ENCODE assay signal across 1 cellular context in the genomic region with DNA sequence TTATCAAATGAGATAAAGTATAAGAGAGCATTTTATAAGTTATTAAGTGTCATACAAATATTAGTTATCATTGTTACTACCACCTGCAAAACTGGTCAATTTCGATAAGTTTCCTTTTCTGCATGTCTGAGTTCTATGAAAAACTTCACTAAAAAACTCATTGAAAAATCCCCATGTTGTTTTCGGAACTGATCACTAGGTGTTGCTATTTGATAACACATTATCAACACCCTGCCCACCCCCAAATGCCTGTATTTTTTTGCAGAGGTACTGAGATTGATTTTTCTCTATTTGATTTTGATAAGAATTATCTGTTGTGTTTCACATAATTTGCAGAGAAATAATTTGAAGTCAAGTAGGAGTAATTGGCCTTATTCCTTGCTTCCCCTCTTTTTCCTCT.
TF ChIP-seq lines count a peak whose summit lies in the region.

No MANE protein-coding gene starts in this region.

TF ChIP-seq in liver, 16 proteins besides CTCF, POLR2A, EP300 and RAD21 (continued from another document):
- TF ChIP-seq HNF4G (IDR thresholded peaks at IDR 0.05) (no peak), GABPA (IDR thresholded peaks at IDR 0.05 in 1 of 2, conservative IDR thresholded peaks at IDR 0.05 in 1 of 2) (no peak), RXRA (IDR thresholded peaks at IDR 0.05) (no peak), YY1 (IDR thresholded peaks at IDR 0.05) (no peak), NR2F2 (IDR thresholded peaks at IDR 0.05) (no peak), JUND (IDR thresholded peaks at IDR 0.05) (no peak)
- TF ChIP-seq, protein P1, sequence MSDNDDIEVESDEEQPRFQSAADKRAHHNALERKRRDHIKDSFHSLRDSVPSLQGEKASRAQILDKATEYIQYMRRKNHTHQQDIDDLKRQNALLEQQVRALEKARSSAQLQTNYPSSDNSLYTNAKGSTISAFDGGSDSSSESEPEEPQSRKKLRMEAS (IDR thresholded peaks at IDR 0.05): no peak
- TF ChIP-seq, protein P2, sequence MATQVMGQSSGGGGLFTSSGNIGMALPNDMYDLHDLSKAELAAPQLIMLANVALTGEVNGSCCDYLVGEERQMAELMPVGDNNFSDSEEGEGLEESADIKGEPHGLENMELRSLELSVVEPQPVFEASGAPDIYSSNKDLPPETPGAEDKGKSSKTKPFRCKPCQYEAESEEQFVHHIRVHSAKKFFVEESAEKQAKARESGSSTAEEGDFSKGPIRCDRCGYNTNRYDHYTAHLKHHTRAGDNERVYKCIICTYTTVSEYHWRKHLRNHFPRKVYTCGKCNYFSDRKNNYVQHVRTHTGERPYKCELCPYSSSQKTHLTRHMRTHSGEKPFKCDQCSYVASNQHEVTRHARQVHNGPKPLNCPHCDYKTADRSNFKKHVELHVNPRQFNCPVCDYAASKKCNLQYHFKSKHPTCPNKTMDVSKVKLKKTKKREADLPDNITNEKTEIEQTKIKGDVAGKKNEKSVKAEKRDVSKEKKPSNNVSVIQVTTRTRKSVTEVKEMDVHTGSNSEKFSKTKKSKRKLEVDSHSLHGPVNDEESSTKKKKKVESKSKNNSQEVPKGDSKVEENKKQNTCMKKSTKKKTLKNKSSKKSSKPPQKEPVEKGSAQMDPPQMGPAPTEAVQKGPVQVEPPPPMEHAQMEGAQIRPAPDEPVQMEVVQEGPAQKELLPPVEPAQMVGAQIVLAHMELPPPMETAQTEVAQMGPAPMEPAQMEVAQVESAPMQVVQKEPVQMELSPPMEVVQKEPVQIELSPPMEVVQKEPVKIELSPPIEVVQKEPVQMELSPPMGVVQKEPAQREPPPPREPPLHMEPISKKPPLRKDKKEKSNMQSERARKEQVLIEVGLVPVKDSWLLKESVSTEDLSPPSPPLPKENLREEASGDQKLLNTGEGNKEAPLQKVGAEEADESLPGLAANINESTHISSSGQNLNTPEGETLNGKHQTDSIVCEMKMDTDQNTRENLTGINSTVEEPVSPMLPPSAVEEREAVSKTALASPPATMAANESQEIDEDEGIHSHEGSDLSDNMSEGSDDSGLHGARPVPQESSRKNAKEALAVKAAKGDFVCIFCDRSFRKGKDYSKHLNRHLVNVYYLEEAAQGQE (IDR thresholded peaks at IDR 0.05): no peak
